Comparison of ENCODE assay signal across 8 cellular contexts in genomic region chr4:121380448-121381147, GRCh38. TPM values are rescaled to one million over a fixed set of nuclear protein-coding genes. Genes with fewer than 3 reads are reported as not detected.
DNase-seq lines count a peak whose midpoint lies in the region; ATAC-seq and TF ChIP-seq lines count a peak whose summit lies in the region.

TSS of gene QRFPR (minus strand) at chr4:121381018. CDS start at chr4:121380647, 371 bp downstream.

- no peak for TF ChIP-seq CTCF in GM13976 (IDR thresholded peaks at IDR 0.05; ENCODE audit: borderline replicate concordance, control extremely low read depth, extremely low read depth, insufficient read depth, missing control alignments)

- no peaks in the 10 kb centered on the region for H3K9me3 Mint-ChIP-seq in activated CD4-positive, alpha-beta memory T cell treated with anti-CD3 and anti-CD28 coated beads for 36 hours

- H3K36me3 Mint-ChIP-seq in activated CD4-positive, alpha-beta memory T cell treated with anti-CD3 and anti-CD28 coated beads for 36 hours = no peaks in the 10 kb centered on the region

- intact Hi-C loops in activated CD4-positive, alpha-beta memory T cell treated with anti-CD3 and anti-CD28 coated beads for 36 hours (cut with micrococcal nuclease) = loop anchor here (5.0 kb wide), 1 partner anchor 308 kb away; the partner anchor contains the start of gene NDNF
- intact Hi-C loops in Right ventricle myocardium superior (cut with DNase I) = no loop called here

- DNase-seq in GM13976 (ENCODE audit: low spot score) = peak; percentile 20
- DNase-seq in activated CD4-positive, alpha-beta memory T cell treated with anti-CD3 and anti-CD28 coated beads for 36 hours = peak; percentile 20
- peak; percentile 50 for DNase-seq in Right ventricle myocardium superior
- DNase-seq in retina = peak; percentile 77
- DNase-seq in NCI-H1436 (lab: John Stamatoyannopoulos, UW) = no peak
- no peak for DNase-seq in hepatic stellate cell (ENCODE audit: low spot score)

- no peak within 1 kb of the TSS for H3K27ac Mint-ChIP-seq in activated CD4-positive, alpha-beta memory T cell treated with anti-CD3 and anti-CD28 coated beads for 36 hours

- CTCF ChIA-PET in activated CD4-positive, alpha-beta memory T cell treated with anti-CD3 and anti-CD28 coated beads for 36 hours (lab: Charles Lee) = interaction anchor here (1.5 to 4.5 kb wide), 2 partner anchors 10 to 41 kb away, joined by 4 to 15 read pairs; no protein-coding TSS in a partner anchor

- H3K4me3 Mint-ChIP-seq in activated CD4-positive, alpha-beta memory T cell treated with anti-CD3 and anti-CD28 coated beads for 36 hours = peak within 1 kb of the TSS; percentile 31

- peaks cover 57% of the 10 kb centered on the region for H3K27me3 Mint-ChIP-seq in activated CD4-positive, alpha-beta memory T cell treated with anti-CD3 and anti-CD28 coated beads for 36 hours

- ATAC-seq in Right ventricle myocardium superior (ENCODE audit: poor library complexity) = peak; percentile 91
- no peak for ATAC-seq in GM19397 (IDR thresholded peaks at IDR 0.05; ENCODE audit: unreplicated experiment)
- no peak for ATAC-seq in HG03159 (IDR thresholded peaks at IDR 0.05; ENCODE audit: unreplicated experiment)

- H3K4me1 Mint-ChIP-seq in activated CD4-positive, alpha-beta memory T cell treated with anti-CD3 and anti-CD28 coated beads for 36 hours (ENCODE audit: low read depth) = peaks cover 8% of the 10 kb centered on the region

- in situ Hi-C loops in GM13976 (cut with MboI; ENCODE audit: low sequenced_read_pairs, unreplicated experiment) = no loop called here

- POLR2A ChIA-PET in activated CD4-positive, alpha-beta memory T cell treated with anti-CD3 and anti-CD28 coated beads for 36 hours (lab: Charles Lee) = no interaction called here

RNA-seq across cellular contexts. Expression of gene QRFPR, which starts in this region (rescaled TPM):
- not detected for total RNA-seq in activated CD4-positive, alpha-beta memory T cell treated with anti-CD3 and anti-CD28 coated beads for 36 hours
- 0.78 TPM for total RNA-seq in Right ventricle myocardium superior

Comparison
In these comparisons a context has a peak if more than half of its experiments do, and no peak if none do; other contexts are left out.
1. Peak in DNase-seq in activated CD4-positive, alpha-beta memory T cell treated with anti-CD3 and anti-CD28 coated beads for 36 hours; RNA of the gene not detected or under 1 TPM.
2. Peak in DNase-seq and ATAC-seq in Right ventricle myocardium superior; RNA of the gene not detected or under 1 TPM.
3. DNase-seq: peak in GM13976 (single experiment) and retina (single experiment); none in NCI-H1436 (single experiment) and hepatic stellate cell (single experiment).